In the genomic region with DNA sequence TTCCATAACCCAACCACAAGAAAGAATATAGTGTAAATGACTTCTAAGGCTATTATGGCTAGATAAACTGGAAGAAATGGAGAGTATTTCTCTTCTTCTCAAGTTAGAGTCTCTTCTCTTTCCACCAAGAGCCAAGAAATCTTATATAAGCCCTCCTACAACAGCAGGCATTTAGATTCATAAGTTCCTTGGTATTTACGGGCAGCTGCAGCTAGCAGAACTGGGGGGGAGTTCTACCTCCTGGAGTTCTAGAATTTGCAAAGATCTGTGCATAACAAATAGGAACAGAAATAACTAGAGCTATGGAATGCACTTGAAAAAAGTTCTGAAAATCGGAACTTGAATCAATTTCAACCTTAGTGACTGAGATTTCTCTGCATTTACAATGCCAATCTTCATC, we compare ENCODE assay signal across 26 cellular contexts.
"Had no signal": no experiment of that assay in that cellular context is flagged by ENCODE, and none has a peak within 500 bp of the region (broad histone marks: within the 10 kb centered on the region; RNA-seq: fewer than 3 reads in every experiment).

No MANE protein-coding gene starts in this region.

- H3K9me3 ChIP-seq: ovary, vagina had no signal

- DNase-seq: activated CD4-positive, alpha-beta T cell treated with anti-CD3 and anti-CD28 coated beads for 4 hours; activated CD4-positive, alpha-beta T cell treated with anti-CD3 and anti-CD28 coated beads, Interleukin-2, amount 50 U/mL, for 48 hours; activated CD8-positive, alpha-beta memory T cell treated with anti-CD3 and anti-CD28 coated beads, Interleukin-2, amount 50 U/mL, for 48 hours; activated gamma-delta T cell; activated naive CD4-positive, alpha-beta T cell treated with anti-CD3 and anti-CD28 coated beads, Interleukin-2, amount 50 U/mL, for 16 hours; activated T-cell treated with anti-CD3 and anti-CD28 coated beads, Interleukin-2, amount 50 U/mL, for 24 hours; amniotic stem cell; brain microvascular endothelial cell; cortex of kidney; effector memory CD8-positive, alpha-beta T cell; foreskin fibroblast; head of caudate nucleus; midbrain; ovary; small intestine; stimulated activated CD4-positive, alpha-beta T cell treated with anti-CD3 and anti-CD28 coated beads, Interleukin-4, amount 100 ng/mL, for 24 hours; T-cell had no signal

- H3K27ac Mint-ChIP-seq: activated T-cell treated with anti-CD3 and anti-CD28 coated beads, Interleukin-2, amount 50 U/mL, for 24 hours; effector memory CD8-positive, alpha-beta T cell; nephron; progenitor cell of endocrine pancreas; stimulated activated effector memory CD8-positive, alpha-beta T cell treated with anti-CD3 and anti-CD28 coated beads, Interleukin-12 subunit alpha, Interleukin-12 subunit beta, amount 100 ng/mL, for 72 hours; stimulated activated naive CD8-positive, alpha-beta T cell treated with anti-CD3 and anti-CD28 coated beads, Interleukin-15, Interleukin-2, amounts not matched to agents 100 ng/mL and 50 ng/mL, for 24 hours; T-cell; T-helper 2 cell treated with Interferon-gamma antibody and Interleukin-4, amounts not matched to agents 5 μg/mL and 100 μg/mL, for 36 hours; type B pancreatic cell had no signal

- H3K27me3 ChIP-seq: brain microvascular endothelial cell, ovary, vagina had no signal

- H3K9me3 Mint-ChIP-seq: activated T-cell treated with anti-CD3 and anti-CD28 coated beads, Interleukin-2, amount 50 U/mL, for 24 hours had no signal

- ATAC-seq: effector memory CD8-positive, alpha-beta T cell; esophagus mucosa; sciatic nerve; stimulated activated effector memory CD8-positive, alpha-beta T cell treated with anti-CD3 and anti-CD28 coated beads, Interleukin-12 subunit alpha, Interleukin-12 subunit beta, amount 100 ng/mL, for 72 hours; T-cell had no signal

- H3K4me3 Mint-ChIP-seq: activated T-cell treated with anti-CD3 and anti-CD28 coated beads, Interleukin-2, amount 50 U/mL, for 24 hours; effector memory CD8-positive, alpha-beta T cell; nephron; stimulated activated effector memory CD8-positive, alpha-beta T cell treated with anti-CD3 and anti-CD28 coated beads, Interleukin-12 subunit alpha, Interleukin-12 subunit beta, amount 100 ng/mL, for 72 hours; stimulated activated naive CD8-positive, alpha-beta T cell treated with anti-CD3 and anti-CD28 coated beads, Interleukin-15, Interleukin-2, amounts not matched to agents 100 ng/mL and 50 ng/mL, for 24 hours; T-cell; T-helper 2 cell treated with Interferon-gamma antibody and Interleukin-4, amounts not matched to agents 5 μg/mL and 100 μg/mL, for 36 hours; type B pancreatic cell had no signal

- H3K27me3 Mint-ChIP-seq: activated T-cell treated with anti-CD3 and anti-CD28 coated beads, Interleukin-2, amount 50 U/mL, for 24 hours; effector memory CD8-positive, alpha-beta T cell; progenitor cell of endocrine pancreas; stimulated activated naive CD8-positive, alpha-beta T cell treated with anti-CD3 and anti-CD28 coated beads, Interleukin-15, Interleukin-2, amounts not matched to agents 100 ng/mL and 50 ng/mL, for 24 hours; T-cell; type B pancreatic cell had no signal

- H3K4me1 ChIP-seq: vagina had no signal

- H3K36me3 ChIP-seq: brain microvascular endothelial cell, ovary, vagina had no signal

- H3K4me1 Mint-ChIP-seq: nephron; stimulated activated effector memory CD8-positive, alpha-beta T cell treated with anti-CD3 and anti-CD28 coated beads, Interleukin-12 subunit alpha, Interleukin-12 subunit beta, amount 100 ng/mL, for 72 hours; T-cell had no signal

- H3K4me3 ChIP-seq: ovary, vagina had no signal

- H3K27ac ChIP-seq: brain microvascular endothelial cell, ovary, vagina had no signal

- H3K36me3 Mint-ChIP-seq: stimulated activated effector memory CD8-positive, alpha-beta T cell treated with anti-CD3 and anti-CD28 coated beads, Interleukin-12 subunit alpha, Interleukin-12 subunit beta, amount 100 ng/mL, for 72 hours; T-cell; type B pancreatic cell had no signal
